ENCODE assay signal across 24 cellular contexts in the genomic region with DNA sequence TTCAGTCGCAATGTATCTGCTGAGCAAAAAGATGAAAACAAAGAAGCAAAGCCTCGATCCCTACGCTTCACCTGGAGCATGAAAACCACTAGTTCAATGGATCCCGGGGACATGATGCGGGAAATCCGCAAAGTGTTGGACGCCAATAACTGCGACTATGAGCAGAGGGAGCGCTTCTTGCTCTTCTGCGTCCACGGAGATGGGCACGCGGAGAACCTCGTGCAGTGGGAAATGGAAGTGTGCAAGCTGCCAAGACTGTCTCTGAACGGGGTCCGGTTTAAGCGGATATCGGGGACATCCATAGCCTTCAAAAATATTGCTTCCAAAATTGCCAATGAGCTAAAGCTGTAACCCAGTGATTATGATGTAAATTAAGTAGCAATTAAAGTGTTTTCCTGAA.
"Had no signal": no experiment of that assay in that cellular context is flagged by ENCODE, and none has a peak within 500 bp of the region (broad histone marks: within the 10 kb centered on the region; RNA-seq: fewer than 3 reads in every experiment).

No MANE protein-coding gene starts in this region.

- H3K27ac ChIP-seq: body of pancreas, gastroesophageal sphincter, heart left ventricle, neutrophil, parathyroid adenoma, right lobe of liver, tibial nerve, vagina had no signal

- DNase-seq: activated CD4-positive, alpha-beta T cell treated with anti-CD3 and anti-CD28 coated beads, Interleukin-2, amount 50 U/mL, for 1 hour; activated CD4-positive, CD25-positive, alpha-beta regulatory T cell treated with anti-CD3 and anti-CD28 coated beads, Interleukin-2, amount 50 U/mL, for 72 hours; activated gamma-delta T cell treated with Interleukin-2 at 50 U/mL for 16 hours; activated naive CD8-positive, alpha-beta T cell treated with anti-CD3 and anti-CD28 coated beads, Interleukin-2, amount 10 ng/mL, durations not matched to agents 7 days and 5 days; amygdala; body of pancreas; cortex of kidney; effector CD4-positive, alpha-beta T cell; kidney glomerular epithelial cell; mesenchymal stem cell; naive thymus-derived CD8-positive, alpha-beta T cell; stimulated activated CD4-positive, alpha-beta T cell treated with anti-CD3 and anti-CD28 coated beads, Interleukin-4, amount 100 ng/mL, for 4 hours; stimulated activated naive CD4-positive, alpha-beta T cell treated with Interleukin-2 at 50 U/mL for 16 hours; T-helper 17 cell had no signal

- H3K9me3 ChIP-seq: body of pancreas, gastroesophageal sphincter, heart left ventricle, neutrophil, right lobe of liver, tibial nerve, vagina had no signal

- H3K27ac Mint-ChIP-seq: T-helper 17 cell had no signal

- H3K4me1 ChIP-seq: parathyroid adenoma had no signal

- ATAC-seq: body of pancreas; esophagus mucosa; gastroesophageal sphincter; heart left ventricle; naive thymus-derived CD8-positive, alpha-beta T cell; right lobe of liver; T-helper 17 cell had no signal

- H3K27me3 ChIP-seq: body of pancreas, gastroesophageal sphincter, heart left ventricle, neutrophil, right lobe of liver, tibial nerve, vagina had no signal

- H3K4me3 ChIP-seq: body of pancreas, gastroesophageal sphincter, heart left ventricle, right lobe of liver, tibial nerve, vagina had no signal

- H3K27me3 Mint-ChIP-seq: activated naive CD8-positive, alpha-beta T cell treated with anti-CD3 and anti-CD28 coated beads, Interleukin-2, amount 10 ng/mL, durations not matched to agents 7 days and 5 days; central memory CD8-positive, alpha-beta T cell; naive thymus-derived CD8-positive, alpha-beta T cell; T-helper 17 cell had no signal

- H3K9me3 Mint-ChIP-seq: activated naive CD8-positive, alpha-beta T cell treated with anti-CD3 and anti-CD28 coated beads, Interleukin-2, amount 10 ng/mL, durations not matched to agents 7 days and 5 days; activated T-helper 1 cell treated with anti-CD3 and anti-CD28 coated beads, Interleukin-12 subunit alpha, Interleukin-12 subunit beta, Interleukin-2, Interleukin-4 antibody, amounts not matched to agents 30 ng/mL and 10 ng/mL and 1 ng/mL, durations not matched to agents 14 hours and 24 hours and 36 hours; central memory CD8-positive, alpha-beta T cell; naive thymus-derived CD8-positive, alpha-beta T cell had no signal

- H3K4me3 Mint-ChIP-seq: activated naive CD8-positive, alpha-beta T cell treated with anti-CD3 and anti-CD28 coated beads, Interleukin-2, amount 10 ng/mL, durations not matched to agents 7 days and 5 days; activated T-helper 1 cell treated with anti-CD3 and anti-CD28 coated beads, Interleukin-12 subunit alpha, Interleukin-12 subunit beta, Interleukin-2, Interleukin-4 antibody, amounts not matched to agents 30 ng/mL and 10 ng/mL and 1 ng/mL, durations not matched to agents 14 hours and 24 hours and 36 hours; central memory CD8-positive, alpha-beta T cell; naive thymus-derived CD8-positive, alpha-beta T cell; T-helper 17 cell had no signal
